In the genomic region with DNA sequence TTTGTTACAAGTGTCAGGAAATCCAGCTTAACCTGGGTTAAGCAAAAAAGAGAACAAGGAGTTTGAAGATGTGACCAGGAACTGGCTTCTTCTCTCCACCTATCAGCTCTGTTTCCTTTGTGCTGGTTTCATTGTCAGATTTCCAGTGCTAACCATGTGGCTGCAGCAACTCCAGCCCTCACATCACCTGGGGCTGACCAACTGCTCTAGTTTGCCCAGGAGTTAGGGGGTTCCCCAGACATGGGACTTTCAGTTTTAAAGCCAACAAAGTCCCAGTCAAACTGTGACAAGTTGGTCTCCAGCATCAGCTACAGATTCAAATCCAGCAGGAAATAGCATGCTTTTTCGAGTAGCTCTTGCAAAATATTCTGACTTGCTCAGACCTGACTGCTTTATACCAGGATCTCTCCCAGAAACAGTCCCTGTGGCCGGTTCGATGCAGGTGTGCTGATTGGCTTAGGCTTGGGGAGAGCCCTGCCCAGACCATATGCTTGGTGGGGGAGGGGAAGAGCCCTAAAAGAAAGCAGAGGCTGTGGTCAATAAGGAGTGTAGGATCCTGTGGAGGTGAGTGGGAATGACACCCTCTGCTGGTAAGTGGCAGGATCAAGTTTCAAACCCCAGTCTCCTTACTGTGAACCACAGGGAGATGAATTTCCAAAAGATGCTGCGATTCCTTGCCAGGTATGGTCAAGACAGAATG, we compare ENCODE assay signal across 7 cellular contexts. TPM values are rescaled to one million over a fixed set of nuclear protein-coding genes. Genes with fewer than 3 reads are reported as not detected.
DNase-seq lines count a peak whose midpoint lies in the region; ATAC-seq, FAIRE-seq and TF ChIP-seq lines count a peak whose summit lies in the region.

No MANE protein-coding gene starts in this region.

- H3K27me3 Mint-ChIP-seq in WTC11 (ENCODE audit: low read depth) = peaks cover 3% of the 10 kb centered on the region; the same call in 1 of the 2 replicates

- DNase-seq in GM12865 (ENCODE audit: low read depth) = peak; percentile 82
- peak; percentile 11 for DNase-seq in Jurkat, Clone E6-1 (ENCODE audit: low read depth, low spot score)
- peak; percentile 66 for DNase-seq in WTC11 (ENCODE audit: low spot score)
- DNase-seq in keratinocyte (ENCODE audit: low read depth, low spot score) = peak; percentile 52
- no peak for DNase-seq in retina
- DNase-seq in effector CD8-positive, alpha-beta T cell (lab: John Stamatoyannopoulos, UW) = no peak

- H3K27ac Mint-ChIP-seq in WTC11 = no peak overlapping the region

- no peaks in the 10 kb centered on the region for H3K9me1 ChIP-seq in keratinocyte (ENCODE audit: control insufficient read depth, extremely low read depth, insufficient read depth, low read length)

- ATAC-seq in GM21619 (IDR thresholded peaks at IDR 0.05; ENCODE audit: unreplicated experiment) (peak; percentile 86), WTC11 (peak; percentile 100)

- POLR2A ChIA-PET in WTC11 (lab: Charles Lee) = no interaction called here

- H4K20me1 ChIP-seq in keratinocyte (ENCODE audit: control insufficient read depth, extremely low read depth, insufficient read depth, low read length) = no peaks in the 10 kb centered on the region

- no peak overlapping the region for H3K9ac ChIP-seq in keratinocyte (ENCODE audit: control insufficient read depth, extremely low read depth, insufficient read depth, low read length)

- dilution Hi-C loops in keratinocyte (cut with MboI; ENCODE audit: extremely low pct_ligation_motif_present, low sequenced_read_pairs) = no loop called here

- H3K4me3 ChIP-seq in GM12865 (ENCODE audit: low read depth, low read length) (no peak overlapping the region), keratinocyte (ENCODE audit: control insufficient read depth in 2 of 3, extremely low read depth in 1 of 3, insufficient read depth in 2 of 3, low read depth in 1 of 3, low read length in 3 of 3) (peak overlapping the region in 1 of 3 experiments; percentile 11)
- H3K4me3 ChIP-seq in Jurkat, Clone E6-1 (ENCODE audit: low read length) = no peak overlapping the region

- no peaks in the 10 kb centered on the region for H3K36me3 ChIP-seq in keratinocyte (ENCODE audit: control insufficient read depth in 2 of 2, extremely low read depth in 1 of 2, insufficient read depth in 2 of 2, low read length in 2 of 2)

- H3K9me3 Mint-ChIP-seq in WTC11 = no peaks in the 10 kb centered on the region

- H3K4me2 ChIP-seq in keratinocyte (ENCODE audit: control insufficient read depth, extremely low read depth, insufficient read depth, low read depth, low read length) = peak overlapping the region; percentile 69

- H3K4me1 Mint-ChIP-seq in WTC11 = peaks cover 23% of the 10 kb centered on the region

- peak; percentile 92 for FAIRE-seq in keratinocyte (lab: Jason Lieb, UNC)

- no peaks in the 10 kb centered on the region for H3K36me3 Mint-ChIP-seq in WTC11

- peak overlapping the region; percentile 72 for H2AFZ ChIP-seq in keratinocyte (ENCODE audit: control insufficient read depth, low read length)

- no peaks in the 10 kb centered on the region for H3K79me2 ChIP-seq in keratinocyte (ENCODE audit: control insufficient read depth, insufficient read depth, low read length)

- TF ChIP-seq CTCF in GM12865 (IDR thresholded peaks at IDR 0.05; ENCODE audit: insufficient read depth, low read depth, low read length, missing control alignments) (peak; percentile 29), WTC11 (IDR thresholded peaks at IDR 0.05) (peak; percentile 24; the same call in 1 of the 2 replicates), keratinocyte (optimal IDR thresholded peaks at IDR 0.05 in 1 of 3, IDR thresholded peaks at IDR 0.05 in 1 of 3, conservative IDR thresholded peaks at IDR 0.05 in 1 of 3; ENCODE audit: extremely low read depth in 1 of 3, insufficient read depth in 2 of 3, low read length in 3 of 3) (peak; percentile 66 to 80 (median 73))

- H3K27ac ChIP-seq in keratinocyte (ENCODE audit: control insufficient read depth, insufficient read depth, low read length) = no peak overlapping the region

- H3K4me3 Mint-ChIP-seq in WTC11 = no peak overlapping the region

- no peaks in the 10 kb centered on the region for H3K9me3 ChIP-seq in keratinocyte (ENCODE audit: control insufficient read depth, low read depth, low read length)

- CTCF ChIA-PET in WTC11 (lab: Charles Lee) = interaction anchor here (0.9 to 4.6 kb wide), 7 partner anchors 9 to 132 kb away, joined by 3 to 37 read pairs (median 4); no protein-coding TSS in a partner anchor

- H3K4me1 ChIP-seq in keratinocyte (ENCODE audit: control insufficient read depth, extremely low read depth, insufficient read depth, low read length) = peaks cover 14% of the 10 kb centered on the region

- no peaks in the 10 kb centered on the region for H3K27me3 ChIP-seq in keratinocyte (ENCODE audit: control insufficient read depth, extremely low read depth, insufficient read depth, low read length)

TF ChIP-seq in WTC11, 78 proteins besides CTCF, POLR2A, EP300 and RAD21 (continues in another document):
- 0 out of 2 replicates have a peak, but pooled peaks have one; percentile 18 for TF ChIP-seq MYBL2 (CRISPR knock-in tag; IDR thresholded peaks at IDR 0.05)
- TF ChIP-seq, protein P1, sequence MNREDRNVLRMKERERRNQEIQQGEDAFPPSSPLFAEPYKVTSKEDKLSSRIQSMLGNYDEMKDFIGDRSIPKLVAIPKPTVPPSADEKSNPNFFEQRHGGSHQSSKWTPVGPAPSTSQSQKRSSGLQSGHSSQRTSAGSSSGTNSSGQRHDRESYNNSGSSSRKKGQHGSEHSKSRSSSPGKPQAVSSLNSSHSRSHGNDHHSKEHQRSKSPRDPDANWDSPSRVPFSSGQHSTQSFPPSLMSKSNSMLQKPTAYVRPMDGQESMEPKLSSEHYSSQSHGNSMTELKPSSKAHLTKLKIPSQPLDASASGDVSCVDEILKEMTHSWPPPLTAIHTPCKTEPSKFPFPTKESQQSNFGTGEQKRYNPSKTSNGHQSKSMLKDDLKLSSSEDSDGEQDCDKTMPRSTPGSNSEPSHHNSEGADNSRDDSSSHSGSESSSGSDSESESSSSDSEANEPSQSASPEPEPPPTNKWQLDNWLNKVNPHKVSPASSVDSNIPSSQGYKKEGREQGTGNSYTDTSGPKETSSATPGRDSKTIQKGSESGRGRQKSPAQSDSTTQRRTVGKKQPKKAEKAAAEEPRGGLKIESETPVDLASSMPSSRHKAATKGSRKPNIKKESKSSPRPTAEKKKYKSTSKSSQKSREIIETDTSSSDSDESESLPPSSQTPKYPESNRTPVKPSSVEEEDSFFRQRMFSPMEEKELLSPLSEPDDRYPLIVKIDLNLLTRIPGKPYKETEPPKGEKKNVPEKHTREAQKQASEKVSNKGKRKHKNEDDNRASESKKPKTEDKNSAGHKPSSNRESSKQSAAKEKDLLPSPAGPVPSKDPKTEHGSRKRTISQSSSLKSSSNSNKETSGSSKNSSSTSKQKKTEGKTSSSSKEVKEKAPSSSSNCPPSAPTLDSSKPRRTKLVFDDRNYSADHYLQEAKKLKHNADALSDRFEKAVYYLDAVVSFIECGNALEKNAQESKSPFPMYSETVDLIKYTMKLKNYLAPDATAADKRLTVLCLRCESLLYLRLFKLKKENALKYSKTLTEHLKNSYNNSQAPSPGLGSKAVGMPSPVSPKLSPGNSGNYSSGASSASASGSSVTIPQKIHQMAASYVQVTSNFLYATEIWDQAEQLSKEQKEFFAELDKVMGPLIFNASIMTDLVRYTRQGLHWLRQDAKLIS (CRISPR knock-in tag; IDR thresholded peaks at IDR 0.05; ENCODE audit: borderline replicate concordance) = no peak
- TF ChIP-seq, protein P2, sequence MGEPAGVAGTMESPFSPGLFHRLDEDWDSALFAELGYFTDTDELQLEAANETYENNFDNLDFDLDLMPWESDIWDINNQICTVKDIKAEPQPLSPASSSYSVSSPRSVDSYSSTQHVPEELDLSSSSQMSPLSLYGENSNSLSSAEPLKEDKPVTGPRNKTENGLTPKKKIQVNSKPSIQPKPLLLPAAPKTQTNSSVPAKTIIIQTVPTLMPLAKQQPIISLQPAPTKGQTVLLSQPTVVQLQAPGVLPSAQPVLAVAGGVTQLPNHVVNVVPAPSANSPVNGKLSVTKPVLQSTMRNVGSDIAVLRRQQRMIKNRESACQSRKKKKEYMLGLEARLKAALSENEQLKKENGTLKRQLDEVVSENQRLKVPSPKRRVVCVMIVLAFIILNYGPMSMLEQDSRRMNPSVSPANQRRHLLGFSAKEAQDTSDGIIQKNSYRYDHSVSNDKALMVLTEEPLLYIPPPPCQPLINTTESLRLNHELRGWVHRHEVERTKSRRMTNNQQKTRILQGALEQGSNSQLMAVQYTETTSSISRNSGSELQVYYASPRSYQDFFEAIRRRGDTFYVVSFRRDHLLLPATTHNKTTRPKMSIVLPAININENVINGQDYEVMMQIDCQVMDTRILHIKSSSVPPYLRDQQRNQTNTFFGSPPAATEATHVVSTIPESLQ (CRISPR knock-in tag; IDR thresholded peaks at IDR 0.05) = no peak
- TF ChIP-seq GTF2I (CRISPR knock-in tag; conservative IDR thresholded peaks at IDR 0.05) = no peak
- TF ChIP-seq, protein P3, sequence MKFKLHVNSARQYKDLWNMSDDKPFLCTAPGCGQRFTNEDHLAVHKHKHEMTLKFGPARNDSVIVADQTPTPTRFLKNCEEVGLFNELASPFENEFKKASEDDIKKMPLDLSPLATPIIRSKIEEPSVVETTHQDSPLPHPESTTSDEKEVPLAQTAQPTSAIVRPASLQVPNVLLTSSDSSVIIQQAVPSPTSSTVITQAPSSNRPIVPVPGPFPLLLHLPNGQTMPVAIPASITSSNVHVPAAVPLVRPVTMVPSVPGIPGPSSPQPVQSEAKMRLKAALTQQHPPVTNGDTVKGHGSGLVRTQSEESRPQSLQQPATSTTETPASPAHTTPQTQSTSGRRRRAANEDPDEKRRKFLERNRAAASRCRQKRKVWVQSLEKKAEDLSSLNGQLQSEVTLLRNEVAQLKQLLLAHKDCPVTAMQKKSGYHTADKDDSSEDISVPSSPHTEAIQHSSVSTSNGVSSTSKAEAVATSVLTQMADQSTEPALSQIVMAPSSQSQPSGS (CRISPR knock-in tag; IDR thresholded peaks at IDR 0.05; ENCODE audit: borderline replicate concordance, low read depth) = no peak
- TF ChIP-seq, protein P4, sequence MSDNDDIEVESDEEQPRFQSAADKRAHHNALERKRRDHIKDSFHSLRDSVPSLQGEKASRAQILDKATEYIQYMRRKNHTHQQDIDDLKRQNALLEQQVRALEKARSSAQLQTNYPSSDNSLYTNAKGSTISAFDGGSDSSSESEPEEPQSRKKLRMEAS (CRISPR knock-in tag; IDR thresholded peaks at IDR 0.05) = peak; percentile 24; the same call in 1 of the 2 replicates

RNA-seq across cellular contexts. Expression of a gene that starts 49.5 kb away (rescaled TPM):
- polyA plus RNA-seq in Jurkat, Clone E6-1 (2012; ENCODE audit: insufficient read depth, insufficient read length) = not detected
- 0.04 TPM in 1 of 3 replicates, not detected in the others for total RNA-seq in WTC11 (2021)
- 0.01 to 0.13 TPM (median 0.09 TPM) in 3 replicates for polyA plus RNA-seq in keratinocyte
- polyA plus RNA-seq in keratinocyte (2011; ENCODE audit: low read depth) = not detected
- 0.06 and 0.18 TPM in 2 replicates for polyA plus RNA-seq in keratinocyte (2011; cell fraction: cytosol; rRNA removed)
- 0.11 TPM in 1 of 2 replicates, not detected in the other for polyA plus RNA-seq in keratinocyte (2011; cell fraction: nucleus; rRNA removed)
- polyA plus RNA-seq in keratinocyte (2012; ENCODE audit: low replicate concordance) = 0.13 and 0.16 TPM in 2 replicates
- not detected in 3 replicates for polyA minus RNA-seq in keratinocyte
- not detected for polyA minus RNA-seq in keratinocyte (2011; cell fraction: cytosol; rRNA and poly(A)+ RNA removed)
- not detected in 2 replicates for polyA minus RNA-seq in keratinocyte (2011; cell fraction: nucleus; rRNA and poly(A)+ RNA removed)

Comparison
In these comparisons a context has a peak if more than half of its experiments do, and no peak if none do; other contexts are left out.
1. DNase-seq: peak in GM12865 (single experiment), Jurkat, Clone E6-1 (single experiment), WTC11 (single experiment) and keratinocyte (single experiment); none in retina (single experiment) and effector CD8-positive, alpha-beta T cell (single experiment).
2. Peak in every context shown above with its lines, with median percentiles within 50 percentile points of each other: CTCF ChIP-seq.